ENCODE assay signal across 20 cellular contexts in genomic region chrX:13258052-13258444, GRCh38.
A peak's percentile ranks its signal among the peaks of the same experiment; 100 is the strongest.
DNase-seq lines count a peak whose midpoint lies in the region; ATAC-seq and TF ChIP-seq lines count a peak whose summit lies in the region.
"Had no signal": no experiment of that assay in that cellular context is flagged by ENCODE, and none has a peak within 500 bp of the region (broad histone marks: within the 10 kb centered on the region; RNA-seq: fewer than 3 reads in every experiment).

No MANE protein-coding gene starts in this region.

- H3K4me3 ChIP-seq in GM12864 (ENCODE audit: low read depth, low read length) (no peak overlapping the region), WERI-Rb-1 (ENCODE audit: low read depth, low read length) (no peak overlapping the region)
- H3K4me3 ChIP-seq: HAP-1, prostate gland, stomach had no signal

- no peaks in the 10 kb centered on the region for H3K27me3 ChIP-seq in WERI-Rb-1 (ENCODE audit: insufficient read depth, low read depth, severe bottlenecking)
- H3K27me3 ChIP-seq: stomach had no signal

- DNase-seq in GM12864 (ENCODE audit: low read depth) (peak; percentile 10), WERI-Rb-1 (no peak), glomerular visceral epithelial cell (ENCODE audit: extremely low spot score) (no peak), MV-4-11 (lab: John Stamatoyannopoulos, UW) (no peak), NCI-H1048 (lab: John Stamatoyannopoulos, UW) (no peak), cortex of kidney (lab: John Stamatoyannopoulos, UW) (no peak)
- DNase-seq: activated CD4-positive, alpha-beta T cell treated with anti-CD3 and anti-CD28 coated beads, Interleukin-2, amount 50 U/mL, for 48 hours; activated effector memory CD4-positive, alpha-beta T cell treated with anti-CD3 and anti-CD28 coated beads, Interleukin-2, amount 50 U/mL, for 16 hours; CD8-positive, alpha-beta T cell; head of caudate nucleus; NCI-H1694 treated with DMSO at 0.1 percent for 48 hours; NCI-H345; stomach had no signal

- no peak overlapping the region for H3K27ac ChIP-seq in WERI-Rb-1
- H3K27ac ChIP-seq: prostate gland, stomach, VCaP had no signal

- TF ChIP-seq CTCF in GM12864 (IDR thresholded peaks at IDR 0.05; ENCODE audit: low read depth, low read length, missing control alignments): peak; percentile 10
- peak; percentile 28; the same call in 1 of the 2 replicates for TF ChIP-seq CTCF in WERI-Rb-1 (IDR thresholded peaks at IDR 0.05; ENCODE audit: low read depth, low read length)

- no peaks in the 10 kb centered on the region for H3K36me3 ChIP-seq in WERI-Rb-1
- H3K36me3 ChIP-seq: HAP-1, prostate gland, stomach had no signal

- ATAC-seq in GM18858 (IDR thresholded peaks at IDR 0.05; ENCODE audit: unreplicated experiment) (peak; percentile 3), HG03097 (IDR thresholded peaks at IDR 0.05; ENCODE audit: low FRiP score, unreplicated experiment) (peak; percentile 5)
- ATAC-seq: CD8-positive, alpha-beta T cell; left lobe of liver; Panc1 had no signal

- peaks cover 2% of the 10 kb centered on the region for H3K9me3 ChIP-seq in WERI-Rb-1 (ENCODE audit: severe bottlenecking)
- H3K9me3 ChIP-seq: HAP-1, prostate gland, stomach had no signal
